In genomic region chr14:44589180-44589579, GRCh38 we compare ENCODE assay signal across 17 cellular contexts.
"Had no signal": no experiment of that assay in that cellular context is flagged by ENCODE, and none has a peak within 500 bp of the region (broad histone marks: within the 10 kb centered on the region; RNA-seq: fewer than 3 reads in every experiment).

No MANE protein-coding gene starts in this region.

- DNase-seq: activated CD4-positive, alpha-beta T cell treated with anti-CD3 and anti-CD28 coated beads, Interleukin-2, amount 50 U/mL, for 48 hours; activated CD4-positive, CD25-positive, alpha-beta regulatory T cell treated with anti-CD3 and anti-CD28 coated beads, Interleukin-2, amount 50 U/mL, for 72 hours; activated CD8-positive, alpha-beta memory T cell treated with anti-CD3 and anti-CD28 coated beads, Interleukin-2, amount 10 ng/mL, durations not matched to agents 7 days and 5 days; activated gamma-delta T cell; activated T-cell treated with anti-CD3 and anti-CD28 coated beads, Interleukin-2, amount 50 U/mL, for 4 hours; brain microvascular endothelial cell; endodermal cell; heart left ventricle; left ventricle myocardium inferior; mesenchymal stem cell; sigmoid colon; stimulated activated CD4-positive, alpha-beta T cell treated with anti-CD3 and anti-CD28 coated beads, Interleukin-12 subunit alpha, Interleukin-12 subunit beta, amount 100 ng/mL, for 4 hours; stimulated activated naive CD4-positive, alpha-beta T cell treated with Interleukin-2 at 50 U/mL for 16 hours; T-helper 9 cell; upper lobe of left lung had no signal

- FAIRE-seq: islet of Langerhans had no signal

- H3K4me3 ChIP-seq: esophagus muscularis mucosa, heart left ventricle, left ventricle myocardium inferior, sigmoid colon, upper lobe of left lung had no signal
